In the genomic region with DNA sequence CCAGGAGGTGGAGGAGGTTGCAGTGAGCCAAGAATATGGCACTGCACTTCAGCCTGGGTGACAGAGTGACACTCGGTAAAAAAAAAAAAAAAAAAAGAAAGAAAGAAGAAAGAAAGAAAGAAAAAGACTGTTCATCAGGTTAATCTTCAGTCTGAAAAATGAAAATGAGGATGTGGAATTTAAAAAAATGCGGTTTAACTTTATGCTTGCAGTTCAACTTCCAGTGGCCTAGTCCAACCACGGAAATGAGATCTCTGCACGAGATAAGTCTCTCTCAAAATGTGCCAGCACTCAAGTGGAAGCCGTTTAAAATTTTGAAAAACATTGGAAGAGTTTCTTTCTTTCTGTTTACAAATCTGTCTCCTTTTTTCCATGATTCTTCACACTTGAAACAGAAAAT, we compare ENCODE assay signal across 11 cellular contexts.
DNase-seq lines count a peak whose midpoint lies in the region; ATAC-seq and TF ChIP-seq lines count a peak whose summit lies in the region.
"Had no signal": no experiment of that assay in that cellular context is flagged by ENCODE, and none has a peak within 500 bp of the region (broad histone marks: within the 10 kb centered on the region; RNA-seq: fewer than 3 reads in every experiment).

No MANE protein-coding gene starts in this region.

- H3K9me3 Mint-ChIP-seq in activated naive CD4-positive, alpha-beta T cell treated with anti-CD3 and anti-CD28 coated beads for 36 hours = no peaks in the 10 kb centered on the region
- H3K9me3 Mint-ChIP-seq in activated naive CD8-positive, alpha-beta T cell (ENCODE audit: low read depth) = no peaks in the 10 kb centered on the region
- no peaks in the 10 kb centered on the region for H3K9me3 Mint-ChIP-seq in stimulated activated naive CD8-positive, alpha-beta T cell treated with anti-CD3 and anti-CD28 coated beads, Interleukin-15, amount 100 ng/mL, for 72 hours

- ATAC-seq in stimulated activated naive CD8-positive, alpha-beta T cell treated with anti-CD3 and anti-CD28 coated beads, Interleukin-15, amount 100 ng/mL, for 72 hours = no peak
- ATAC-seq: heart left ventricle had no signal

- H3K36me3 Mint-ChIP-seq in activated naive CD4-positive, alpha-beta T cell treated with anti-CD3 and anti-CD28 coated beads for 36 hours (ENCODE audit: low read depth) = peaks cover 50% of the 10 kb centered on the region
- peaks cover 32% of the 10 kb centered on the region for H3K36me3 Mint-ChIP-seq in activated naive CD8-positive, alpha-beta T cell

- H3K27ac ChIP-seq in PC-9 = no peak overlapping the region

- H2AFZ ChIP-seq in PC-9 = no peak overlapping the region

- POLR2A ChIA-PET in PC-9 (lab: Charles Lee; ENCODE audit: unreplicated experiment) = interaction anchor here (0.6 kb wide), 1 partner anchor 236 kb away, joined by 4 read pairs; no protein-coding TSS in a partner anchor

- H3K9me3 ChIP-seq in PC-9 (ENCODE audit: insufficient read depth, low read depth) = no peaks in the 10 kb centered on the region
- H3K9me3 ChIP-seq: heart left ventricle had no signal

- H3K27me3 Mint-ChIP-seq in activated naive CD4-positive, alpha-beta T cell treated with anti-CD3 and anti-CD28 coated beads for 36 hours (ENCODE audit: low read depth) = no peaks in the 10 kb centered on the region
- H3K27me3 Mint-ChIP-seq in activated naive CD8-positive, alpha-beta T cell = no peaks in the 10 kb centered on the region
- no peaks in the 10 kb centered on the region for H3K27me3 Mint-ChIP-seq in stimulated activated naive CD8-positive, alpha-beta T cell treated with anti-CD3 and anti-CD28 coated beads, Interleukin-15, amount 100 ng/mL, for 72 hours

- CTCF ChIA-PET in activated naive CD4-positive, alpha-beta T cell treated with anti-CD3 and anti-CD28 coated beads for 36 hours (lab: Charles Lee) = interaction anchor here (0.6 to 7.1 kb wide), 5 partner anchors 8 to 99 kb away, joined by 3 to 66 read pairs (median 6); no protein-coding TSS in a partner anchor
- CTCF ChIA-PET in PC-9 (lab: Charles Lee) = no interaction called here

- H3F3A ChIP-seq in PC-9 (ENCODE audit: insufficient read depth, low read depth) = no peaks in the 10 kb centered on the region

- no peak overlapping the region for H3K4me2 ChIP-seq in PC-9

- H4K20me1 ChIP-seq in PC-9 (ENCODE audit: insufficient read depth) = no peaks in the 10 kb centered on the region

- no peaks in the 10 kb centered on the region for H3K27me3 ChIP-seq in PC-9 (ENCODE audit: insufficient read depth, low read depth)
- H3K27me3 ChIP-seq: heart left ventricle had no signal

- peak overlapping the region; percentile 14 for H3K4me3 Mint-ChIP-seq in activated naive CD4-positive, alpha-beta T cell treated with anti-CD3 and anti-CD28 coated beads for 36 hours
- H3K4me3 Mint-ChIP-seq in activated naive CD8-positive, alpha-beta T cell = peak overlapping the region; percentile 82
- H3K4me3 Mint-ChIP-seq in stimulated activated naive CD8-positive, alpha-beta T cell treated with anti-CD3 and anti-CD28 coated beads, Interleukin-15, amount 100 ng/mL, for 72 hours = peak overlapping the region; percentile 55 to 58

- no TSS peak for BruUV-seq in PC-9 (replicated peaks; lab: Mats Ljungman, UMichigan)

- no peaks in the 10 kb centered on the region; the same call in 1 of the 2 replicates for H3K9me2 ChIP-seq in PC-9 (ENCODE audit: insufficient read depth)

- no peaks in the 10 kb centered on the region for H3K36me3 ChIP-seq in PC-9 (ENCODE audit: low read depth)

- no peaks in the 10 kb centered on the region for H3K79me2 ChIP-seq in PC-9 (ENCODE audit: low read depth)

- H3K4me1 ChIP-seq in PC-9 (replicated peaks; ENCODE audit: insufficient read depth) = no peaks in the 10 kb centered on the region

- H3K27ac Mint-ChIP-seq in activated naive CD4-positive, alpha-beta T cell treated with anti-CD3 and anti-CD28 coated beads for 36 hours = peak overlapping the region; percentile 98
- H3K27ac Mint-ChIP-seq in activated naive CD8-positive, alpha-beta T cell = peak overlapping the region; percentile 98
- H3K27ac Mint-ChIP-seq in stimulated activated naive CD8-positive, alpha-beta T cell treated with anti-CD3 and anti-CD28 coated beads, Interleukin-15, amount 100 ng/mL, for 72 hours = peak overlapping the region; percentile 87 to 92

- peaks cover 99% of the 10 kb centered on the region for H3K4me1 Mint-ChIP-seq in activated naive CD4-positive, alpha-beta T cell treated with anti-CD3 and anti-CD28 coated beads for 36 hours (ENCODE audit: low read depth)
- peaks cover 100% of the 10 kb centered on the region for H3K4me1 Mint-ChIP-seq in activated naive CD8-positive, alpha-beta T cell (ENCODE audit: low read depth)
- peaks cover 100% of the 10 kb centered on the region for H3K4me1 Mint-ChIP-seq in stimulated activated naive CD8-positive, alpha-beta T cell treated with anti-CD3 and anti-CD28 coated beads, Interleukin-15, amount 100 ng/mL, for 72 hours

- no peak for DNase-seq in activated naive CD4-positive, alpha-beta T cell treated with anti-CD3 and anti-CD28 coated beads for 36 hours
- no peak for DNase-seq in activated naive CD4-positive, alpha-beta T cell (lab: John Stamatoyannopoulos, UW)
- peak; percentile 61 for DNase-seq in OCI-M1 (lab: John Stamatoyannopoulos, UW)
- no peak for DNase-seq in stimulated activated naive CD8-positive, alpha-beta T cell treated with anti-CD3 and anti-CD28 coated beads, Interleukin-15, amount 100 ng/mL, for 72 hours
- DNase-seq in EL = no peak
- no peak for DNase-seq in PC-9
- DNase-seq in putamen (ENCODE audit: low spot score) = no peak
- DNase-seq: activated CD4-positive, alpha-beta T cell treated with anti-CD3 and anti-CD28 coated beads, Interleukin-2, amount 50 U/mL, for 4 hours; heart left ventricle; stimulated activated CD4-positive, alpha-beta T cell treated with anti-CD3 and anti-CD28 coated beads, Interleukin-12 subunit alpha, Interleukin-12 subunit beta, amount 100 ng/mL, for 4 hours had no signal

- no peak for TF ChIP-seq CTCF in PC-9 (conservative IDR thresholded peaks at IDR 0.05)

- H3K4me3 ChIP-seq in PC-9 = no peak overlapping the region
- H3K4me3 ChIP-seq: heart left ventricle had no signal

- intact Hi-C loops in activated naive CD4-positive, alpha-beta T cell treated with anti-CD3 and anti-CD28 coated beads for 36 hours (cut with micrococcal nuclease) = no loop called here
- intact Hi-C loops in PC-9 (cut with micrococcal nuclease; ENCODE audit: unreplicated experiment) = loop anchor here (5.0 kb wide), 2 partner anchors 72 to 732 kb away; no protein-coding TSS in a partner anchor

Comparison
In these comparisons a context has a peak if more than half of its experiments do, and no peak if none do; other contexts are left out.
1. H3K4me3 Mint-ChIP-seq: peak in every context shown above with its lines; median percentile 82 in activated naive CD8-positive, alpha-beta T cell; 56 in stimulated activated naive CD8-positive, alpha-beta T cell treated with anti-CD3 and anti-CD28 coated beads, Interleukin-15, amount 100 ng/mL, for 72 hours; 14 in activated naive CD4-positive, alpha-beta T cell treated with anti-CD3 and anti-CD28 coated beads for 36 hours.